In the genomic region with DNA sequence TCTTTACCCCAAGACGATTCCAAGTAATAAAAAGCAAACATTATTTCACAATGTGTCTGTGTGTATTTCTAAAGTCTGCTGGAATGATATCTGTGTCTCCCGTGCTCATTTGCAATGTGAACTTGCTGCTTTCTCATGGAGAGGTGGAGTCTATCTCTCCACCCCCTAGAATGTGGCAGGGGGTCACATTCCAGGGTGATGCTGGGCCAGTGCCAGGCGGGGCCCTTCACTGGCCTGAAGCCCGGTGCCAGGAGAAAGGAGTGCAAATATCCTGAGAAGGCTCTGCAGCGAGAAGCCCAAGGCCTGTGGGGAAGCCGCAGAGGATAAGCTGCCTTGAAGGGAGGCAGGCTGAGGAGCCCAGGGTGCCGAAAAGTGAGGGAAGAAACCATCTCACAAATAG, we compare ENCODE assay signal across 19 cellular contexts. TPM values are rescaled to one million over a fixed set of nuclear protein-coding genes. Genes with fewer than 3 reads are reported as not detected.
DNase-seq lines count a peak whose midpoint lies in the region; ATAC-seq, FAIRE-seq and TF ChIP-seq lines count a peak whose summit lies in the region.
"Had no signal": no experiment of that assay in that cellular context is flagged by ENCODE, and none has a peak within 500 bp of the region (broad histone marks: within the 10 kb centered on the region; RNA-seq: fewer than 3 reads in every experiment).

No MANE protein-coding gene starts in this region.

- in situ Hi-C loops in HepG2 (cut with HindIII; ENCODE audit: extremely low pct_ligation_motif_present, low pct_unique_long_range_greater_than_20kb) = no loop called here

- H3K4me3 ChIP-seq in left ventricle myocardium inferior (no peak overlapping the region), endothelial cell of umbilical vein (replicated peaks in 1 of 3; ENCODE audit: insufficient read depth in 1 of 3, low read depth in 1 of 3, low read length in 3 of 3) (no peak overlapping the region), HepG2 (replicated peaks in 1 of 3; ENCODE audit: insufficient read depth in 1 of 3, low read depth in 2 of 3, low read length in 3 of 3) (no peak overlapping the region)
- H3K4me3 ChIP-seq: A549; BLaER1 treated with 17β-estradiol and CSF1 and Interleukin-3, amounts not matched to agents 10 nM and 100 nM; gastrocnemius medialis; prostate gland had no signal

- no peak overlapping the region for H2AFZ ChIP-seq in endothelial cell of umbilical vein (ENCODE audit: low read depth, low read length)
- no peak overlapping the region for H2AFZ ChIP-seq in HepG2 (ENCODE audit: low read length)

- 14% methylated on average over 7 of the region's 7 CpGs for WGBS in HepG2 (ENCODE audit: low lambda C conversion rate)

- no peaks in the 10 kb centered on the region for H3K4me1 Mint-ChIP-seq in activated naive CD4-positive, alpha-beta T cell treated with anti-CD3 and anti-CD28 coated beads for 36 hours (ENCODE audit: low read depth)
- H3K4me1 Mint-ChIP-seq: naive thymus-derived CD8-positive, alpha-beta T cell had no signal

- intact Hi-C loops in Right ventricle myocardium superior (cut with DNase I) (no loop called here), left ventricle myocardium inferior (cut with micrococcal nuclease) (no loop called here), endothelial cell of umbilical vein (cut with micrococcal nuclease) (no loop called here), HepG2 (cut with micrococcal nuclease; ENCODE audit: unreplicated experiment) (no loop called here), sciatic nerve (cut with DNase I) (no loop called here)
- intact Hi-C loops in activated naive CD4-positive, alpha-beta T cell treated with anti-CD3 and anti-CD28 coated beads for 36 hours (cut with micrococcal nuclease) = no loop called here

- DNase-seq in Right ventricle myocardium superior = no peak
- no peak for DNase-seq in left ventricle myocardium inferior
- peak; percentile 4 for DNase-seq in endothelial cell of umbilical vein (ENCODE audit: low read depth, low spot score)
- peak; percentile 42 for DNase-seq in HepG2 (ENCODE audit: low spot score)
- DNase-seq in urothelium cell line (ENCODE audit: low spot score) = peak; percentile 92
- DNase-seq in activated naive CD4-positive, alpha-beta T cell treated with anti-CD3 and anti-CD28 coated beads for 36 hours = no peak
- no peak for DNase-seq in sciatic nerve (ENCODE audit: low spot score)
- no peak for DNase-seq in activated T-cell treated with anti-CD3 and anti-CD28 coated beads, Interleukin-2, amount 50 U/mL, for 48 hours
- DNase-seq: activated CD4-positive, alpha-beta T cell treated with anti-CD3 and anti-CD28 coated beads, Interleukin-2, amount 50 U/mL, for 4 hours; activated naive CD4-positive, alpha-beta T cell treated with Interleukin-2 at 50 U/mL for 16 hours; gastrocnemius medialis; naive thymus-derived CD8-positive, alpha-beta T cell; NCI-H1436 treated with DMSO at 0.1 percent for 48 hours; NCI-H345 had no signal

- no peaks in the 10 kb centered on the region for H3K36me3 Mint-ChIP-seq in activated naive CD4-positive, alpha-beta T cell treated with anti-CD3 and anti-CD28 coated beads for 36 hours (ENCODE audit: low read depth)
- H3K36me3 Mint-ChIP-seq: brain; naive thymus-derived CD8-positive, alpha-beta T cell had no signal

- no peaks in the 10 kb centered on the region for H3K36me3 ChIP-seq in left ventricle myocardium inferior
- no peaks in the 10 kb centered on the region for H3K36me3 ChIP-seq in endothelial cell of umbilical vein (ENCODE audit: control insufficient read depth in 2 of 2, extremely low read depth in 1 of 2, insufficient read depth in 2 of 2, low read length in 2 of 2)
- H3K36me3 ChIP-seq in HepG2 (replicated peaks in 1 of 2; ENCODE audit: control insufficient read depth in 1 of 2, insufficient read depth in 2 of 2, low read length in 2 of 2) = no peaks in the 10 kb centered on the region
- H3K36me3 ChIP-seq: BLaER1 treated with 17β-estradiol and CSF1 and Interleukin-3, amounts not matched to agents 10 nM and 100 nM; gastrocnemius medialis; prostate gland had no signal

- H3K27ac Mint-ChIP-seq in activated naive CD4-positive, alpha-beta T cell treated with anti-CD3 and anti-CD28 coated beads for 36 hours = no peak overlapping the region
- H3K27ac Mint-ChIP-seq: naive thymus-derived CD8-positive, alpha-beta T cell had no signal

- dilution Hi-C loops in endothelial cell of umbilical vein (cut with MboI; ENCODE audit: extremely low pct_ligation_motif_present, low sequenced_read_pairs) = no loop called here

- POLR2A ChIA-PET in endothelial cell of umbilical vein (lab: Charles Lee) = no interaction called here
- POLR2A ChIA-PET in HepG2 (lab: Yijun Ruan, JAX) = no interaction called here

- peaks cover 2% of the 10 kb centered on the region for H3K27me3 Mint-ChIP-seq in activated naive CD4-positive, alpha-beta T cell treated with anti-CD3 and anti-CD28 coated beads for 36 hours (ENCODE audit: low read depth)
- H3K27me3 Mint-ChIP-seq: brain had no signal

- TF ChIP-seq POLR2A in endothelial cell of umbilical vein (IDR thresholded peaks at IDR 0.05; ENCODE audit: low read depth, low read length) (no peak), HepG2 (IDR thresholded peaks at IDR 0.05; ENCODE audit: insufficient read depth in 1 of 2, low read depth in 2 of 2, low read length in 2 of 2) (no peak)

- H3K4me3 Mint-ChIP-seq in activated naive CD4-positive, alpha-beta T cell treated with anti-CD3 and anti-CD28 coated beads for 36 hours = no peak overlapping the region
- H3K4me3 Mint-ChIP-seq: brain; naive thymus-derived CD8-positive, alpha-beta T cell had no signal

- H3K27ac ChIP-seq in left ventricle myocardium inferior (replicated peaks) (no peak overlapping the region), endothelial cell of umbilical vein (ENCODE audit: insufficient read depth, low read depth, low read length) (no peak overlapping the region), HepG2 (ENCODE audit: extremely low read length, insufficient read depth, low read length) (no peak overlapping the region)
- H3K27ac ChIP-seq: A549; BLaER1 treated with 17β-estradiol and CSF1 and Interleukin-3, amounts not matched to agents 10 nM and 100 nM; gastrocnemius medialis; prostate gland had no signal

- no peaks in the 10 kb centered on the region for H4K20me1 ChIP-seq in endothelial cell of umbilical vein (replicated peaks; ENCODE audit: control insufficient read depth, extremely low read depth, insufficient read depth, low read length)
- no peaks in the 10 kb centered on the region for H4K20me1 ChIP-seq in HepG2 (ENCODE audit: insufficient read depth, low read length)
- H4K20me1 ChIP-seq: BLaER1 treated with 17β-estradiol and CSF1 and Interleukin-3, amounts not matched to agents 10 nM and 100 nM had no signal

- peaks cover 1% of the 10 kb centered on the region for H3K9me3 Mint-ChIP-seq in activated naive CD4-positive, alpha-beta T cell treated with anti-CD3 and anti-CD28 coated beads for 36 hours

- TF ChIP-seq CTCF in left ventricle myocardium inferior (IDR thresholded peaks at IDR 0.05; ENCODE audit: borderline replicate concordance) (no peak), endothelial cell of umbilical vein (IDR thresholded peaks at IDR 0.05; ENCODE audit: extremely low read depth in 1 of 2, insufficient read depth in 1 of 2, low read depth in 1 of 2, low read length in 2 of 2) (no peak), HepG2 (CRISPR knock-in tag; IDR thresholded peaks at IDR 0.05) (no peak)

- TF ChIP-seq EP300 in HepG2 (IDR thresholded peaks at IDR 0.05; ENCODE audit: low read depth in 2 of 2, low read length in 2 of 2) (no peak), HepG2 (CRISPR knock-in tag; IDR thresholded peaks at IDR 0.05; ENCODE audit: borderline replicate concordance) (no peak)

- no peak for TF ChIP-seq RAD21 in HepG2 (CRISPR knock-in tag; IDR thresholded peaks at IDR 0.05)

- CTCF ChIA-PET in endothelial cell of umbilical vein (lab: Charles Lee) = no interaction called here
- CTCF ChIA-PET in HepG2 (lab: Yijun Ruan, JAX; ENCODE audit: low intra/inter-chr PET ratio, low total read pairs) = no interaction called here
- CTCF ChIA-PET in activated naive CD4-positive, alpha-beta T cell treated with anti-CD3 and anti-CD28 coated beads for 36 hours (lab: Charles Lee) = no interaction called here

- no peak overlapping the region for H3K4me2 ChIP-seq in endothelial cell of umbilical vein (ENCODE audit: insufficient read depth, low read length)
- H3K4me2 ChIP-seq in HepG2 (ENCODE audit: low read depth, low read length) = peak overlapping the region; percentile 55
- H3K4me2 ChIP-seq: A549 had no signal

- no peak for FAIRE-seq in endothelial cell of umbilical vein (lab: Jason Lieb, UNC)
- peak; percentile 15 for FAIRE-seq in HepG2 (lab: Jason Lieb, UNC)
- peak; percentile 95 for FAIRE-seq in urothelium cell line (lab: Jason Lieb, UNC)
- FAIRE-seq: A549, GM12892 had no signal

- no peaks in the 10 kb centered on the region for H3K9me1 ChIP-seq in endothelial cell of umbilical vein (replicated peaks; ENCODE audit: control insufficient read depth, extremely low read depth, insufficient read depth, low read length)

- ATAC-seq in Right ventricle myocardium superior (ENCODE audit: poor library complexity) = peak; percentile 59
- peak; percentile 79 for ATAC-seq in HepG2
- ATAC-seq in sciatic nerve = no peak
- ATAC-seq: A549; gastrocnemius medialis; naive thymus-derived CD8-positive, alpha-beta T cell had no signal

- H3K9ac ChIP-seq in endothelial cell of umbilical vein (replicated peaks; ENCODE audit: extremely low read depth, insufficient read depth, low read length) (no peak overlapping the region), HepG2 (ENCODE audit: insufficient read depth, low read depth, low read length) (no peak overlapping the region)
- H3K9ac ChIP-seq: BLaER1 treated with 17β-estradiol and CSF1 and Interleukin-3, amounts not matched to agents 10 nM and 100 nM had no signal

- peaks cover 9% of the 10 kb centered on the region for H3K9me3 ChIP-seq in left ventricle myocardium inferior (replicated peaks)
- H3K9me3 ChIP-seq in endothelial cell of umbilical vein (replicated peaks; ENCODE audit: control insufficient read depth, insufficient read depth, low read length) = no peaks in the 10 kb centered on the region
- no peaks in the 10 kb centered on the region for H3K9me3 ChIP-seq in HepG2 (ENCODE audit: low read length)
- H3K9me3 ChIP-seq: A549, gastrocnemius medialis, prostate gland had no signal

- H3K27me3 ChIP-seq in left ventricle myocardium inferior (ENCODE audit: low read depth) = no peaks in the 10 kb centered on the region
- peaks cover 0 to 2% of the 10 kb centered on the region in 2 experiments for H3K27me3 ChIP-seq in endothelial cell of umbilical vein (ENCODE audit: control insufficient read depth in 2 of 2, insufficient read depth in 2 of 2, low read length in 2 of 2)
- H3K27me3 ChIP-seq in HepG2 (ENCODE audit: control insufficient read depth in 1 of 2, insufficient read depth in 2 of 2, low read length in 2 of 2) = no peaks in the 10 kb centered on the region; a peak in 1 of 5 replicates
- H3K27me3 ChIP-seq: BLaER1 treated with 17β-estradiol and CSF1 and Interleukin-3, amounts not matched to agents 10 nM and 100 nM; gastrocnemius medialis had no signal

- no peaks in the 10 kb centered on the region for H3K79me2 ChIP-seq in endothelial cell of umbilical vein (ENCODE audit: control insufficient read depth, insufficient read depth, low read length)
- H3K79me2 ChIP-seq in HepG2 (ENCODE audit: insufficient read depth, low read length) = no peaks in the 10 kb centered on the region

- H3K4me1 ChIP-seq in left ventricle myocardium inferior (peaks cover 9% of the 10 kb centered on the region), endothelial cell of umbilical vein (ENCODE audit: control insufficient read depth, extremely low read depth, insufficient read depth, low read length) (no peaks in the 10 kb centered on the region), HepG2 (ENCODE audit: insufficient read depth, low read length) (peaks cover 19% of the 10 kb centered on the region)
- H3K4me1 ChIP-seq: A549, gastrocnemius medialis, prostate gland had no signal

- BruUV-seq in endothelial cell of umbilical vein (replicated peaks; lab: Mats Ljungman, UMichigan) (no TSS peak), HepG2 (replicated peaks; lab: Mats Ljungman, UMichigan) (no TSS peak)

RNA-seq across cellular contexts. Expression of a gene that starts 26.8 kb away (rescaled TPM):
- total RNA-seq in Right ventricle myocardium superior (29.3 TPM), left ventricle myocardium inferior (43.3 TPM), endothelial cell of umbilical vein (6.5 and 7.2 TPM in 2 replicates), HepG2 (2016; rRNA removed; fragmentation: Illumina TruSeq; extraction: Trizol) (10.4 and 13.6 TPM in 2 replicates), sciatic nerve (27.1 TPM)
- polyA plus RNA-seq in endothelial cell of umbilical vein (5.2 and 5.3 TPM in 2 replicates), HepG2 (2011; rRNA removed) (11.8 and 20.9 TPM in 2 replicates)
- 2.6 and 3.1 TPM in 2 replicates for polyA plus RNA-seq in endothelial cell of umbilical vein (2011; cell fraction: cytosol; rRNA removed)
- 7.2 and 7.7 TPM in 2 replicates for polyA plus RNA-seq in endothelial cell of umbilical vein (2011; cell fraction: nucleus; rRNA removed)
- polyA plus RNA-seq in endothelial cell of umbilical vein (2012) = 1.2 and 2.7 TPM in 2 replicates
- 19.6 and 20.5 TPM in 2 replicates for polyA minus RNA-seq in endothelial cell of umbilical vein
- not detected for polyA minus RNA-seq in endothelial cell of umbilical vein (2011; cell fraction: cytosol; rRNA and poly(A)+ RNA removed)
- polyA minus RNA-seq in endothelial cell of umbilical vein (2011; cell fraction: nucleus; rRNA and poly(A)+ RNA removed) = 18.2 and 29.6 TPM in 2 replicates
- 6.1 and 8.9 TPM in 2 replicates for total RNA-seq in HepG2 (2016; cell fraction: cytosol; rRNA removed; fragmentation: Illumina TruSeq; extraction: Trizol; ENCODE audit: low read depth)
- 12.4 and 15.9 TPM in 2 replicates for total RNA-seq in HepG2 (2016; cell fraction: insoluble cytoplasmic fraction; rRNA removed; fragmentation: Illumina TruSeq; extraction: Trizol)
- 11.2 and 12.8 TPM in 2 replicates for total RNA-seq in HepG2 (2016; cell fraction: membrane; rRNA removed; fragmentation: Illumina TruSeq; extraction: Trizol)
- 18.3 and 32.5 TPM in 2 replicates for total RNA-seq in HepG2 (2016; cell fraction: nucleus; rRNA removed; fragmentation: Illumina TruSeq; extraction: Trizol)
- polyA plus RNA-seq in HepG2 (2011; cell fraction: cytosol; rRNA removed) = 7.9 and 14.0 TPM in 2 replicates
- 35.4 and 60.5 TPM in 2 replicates for polyA plus RNA-seq in HepG2 (2011; cell fraction: nucleus; rRNA removed)
- polyA plus RNA-seq in HepG2 (2012) = 7.9 and 15.6 TPM in 2 replicates
- 9.0 and 9.7 TPM in 2 replicates for polyA plus RNA-seq in HepG2 (2016; cell fraction: cytosol; fragmentation: Illumina TruSeq; extraction: Trizol; ENCODE audit: low read depth)
- 12.7 and 13.9 TPM in 2 replicates for polyA plus RNA-seq in HepG2 (2016; cell fraction: insoluble cytoplasmic fraction; fragmentation: Illumina TruSeq; extraction: Trizol; ENCODE audit: low read depth)
- 12.9 and 14.9 TPM in 2 replicates for polyA plus RNA-seq in HepG2 (2016; cell fraction: membrane; fragmentation: Illumina TruSeq; extraction: Trizol; ENCODE audit: low read depth)
- 20.5 and 30.2 TPM in 2 replicates for polyA plus RNA-seq in HepG2 (2016; cell fraction: nucleus; fragmentation: Illumina TruSeq; extraction: Trizol; ENCODE audit: insufficient read depth, low read depth)
- polyA minus RNA-seq in HepG2 (2011; rRNA and poly(A)+ RNA removed; ENCODE audit: low replicate concordance) = 0.19 and 17.1 TPM in 2 replicates
- polyA minus RNA-seq in HepG2 (2011; cell fraction: cytosol; rRNA and poly(A)+ RNA removed) = 5.8 and 10.2 TPM in 2 replicates
- polyA minus RNA-seq in HepG2 (2011; cell fraction: nucleus; rRNA and poly(A)+ RNA removed) = 34.9 and 52.0 TPM in 2 replicates
- 10 to 100 TPM; 19.4 to 21.3 TPM for total RNA-seq in activated naive CD4-positive, alpha-beta T cell treated with anti-CD3 and anti-CD28 coated beads for 36 hours

Comparison
In these comparisons a context has a peak if more than half of its experiments do, and no peak if none do; other contexts are left out.
1. DNase-seq: peak in endothelial cell of umbilical vein (single experiment), HepG2 (single experiment) and urothelium cell line (single experiment); none in Right ventricle myocardium superior (single experiment), left ventricle myocardium inferior (single experiment), activated naive CD4-positive, alpha-beta T cell treated with anti-CD3 and anti-CD28 coated beads for 36 hours (single experiment), sciatic nerve (single experiment) and activated T-cell treated with anti-CD3 and anti-CD28 coated beads, Interleukin-2, amount 50 U/mL, for 48 hours (0 of 2).